Comparison of ENCODE assay signal across 8 cellular contexts in the genomic region with DNA sequence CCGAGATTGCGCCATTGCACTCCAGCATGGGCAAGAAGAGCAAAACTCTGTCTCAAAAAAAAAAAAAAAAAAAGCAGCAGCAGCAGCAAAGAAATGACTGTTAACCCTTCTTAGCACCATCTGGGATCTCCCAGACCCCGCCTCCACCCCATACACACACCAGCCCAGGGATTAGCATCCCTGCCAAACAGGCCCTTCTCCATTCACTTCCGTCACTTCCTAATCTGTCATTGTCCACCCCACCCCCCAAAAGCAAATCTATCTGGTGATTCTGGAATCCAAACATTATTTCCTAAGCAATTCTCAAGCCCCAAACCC. TPM values are rescaled to one million over a fixed set of nuclear protein-coding genes. Genes with fewer than 3 reads are reported as not detected.
DNase-seq lines count a peak whose midpoint lies in the region; ATAC-seq, FAIRE-seq and TF ChIP-seq lines count a peak whose summit lies in the region.

No MANE protein-coding gene starts in this region.

- H4K20me1 ChIP-seq in K562 (replicated peaks; ENCODE audit: control insufficient read depth, insufficient read depth, low read length) = no peaks in the 10 kb centered on the region; the same call in 1 of the 2 replicates

- ATAC-seq in Right ventricle myocardium superior (ENCODE audit: poor library complexity) (no peak), K562 (no peak), lower lobe of right lung (no peak), GM19395 (IDR thresholded peaks at IDR 0.05; ENCODE audit: unreplicated experiment) (no peak), HG03354 (IDR thresholded peaks at IDR 0.05; ENCODE audit: poor library complexity, severe bottlenecking, unreplicated experiment) (no peak)

- WGBS in K562 (ENCODE audit: insufficient coverage, low coverage, missing lambda C conversion rate) = 65% methylated on average over 2 of the region's 4 CpGs

- no peaks in the 10 kb centered on the region for H3K27me3 ChIP-seq in cardiac muscle cell
- no peaks in the 10 kb centered on the region for H3K27me3 ChIP-seq in K562 (ENCODE audit: control insufficient read depth in 2 of 2, insufficient read depth in 2 of 2, low read length in 2 of 2)
- no peaks in the 10 kb centered on the region for H3K27me3 ChIP-seq in lower lobe of right lung (ENCODE audit: low read depth)
- H3K27me3 ChIP-seq in uterus = no peaks in the 10 kb centered on the region

- peak overlapping the region in 1 of 2 experiments; percentile 62; a peak in 2 of 4 replicates for H3K9ac ChIP-seq in K562 (ENCODE audit: insufficient read depth in 1 of 2, low read depth in 2 of 2, low read length in 2 of 2)

- POLR2A ChIA-PET in K562 (lab: Yijun Ruan, JAX) = interaction anchor here (0.7 to 3.4 kb wide), 14 partner anchors 8 to 180 kb away, joined by 3 to 13 read pairs (median 6); partner anchors contain the start of genes C11orf98, CSKMT, EEF1G and TUT1

- no peak for TF ChIP-seq EP300 in K562 (IDR thresholded peaks at IDR 0.05; ENCODE audit: low read length)

- H3K4me1 ChIP-seq in cardiac muscle cell (ENCODE audit: low read depth) (peaks cover 33% of the 10 kb centered on the region), K562 (replicated peaks in 1 of 2; ENCODE audit: control insufficient read depth in 2 of 2, insufficient read depth in 2 of 2, low read length in 2 of 2) (peaks cover 70 to 73% of the 10 kb centered on the region in 2 experiments), lower lobe of right lung (peaks cover 99% of the 10 kb centered on the region), uterus (peaks cover 28 to 39% of the 10 kb centered on the region in 2 donors)

- H3K36me3 ChIP-seq in cardiac muscle cell = no peaks in the 10 kb centered on the region
- peaks cover 13% of the 10 kb centered on the region; the same call in 2 of the 3 replicates for H3K36me3 ChIP-seq in K562 (ENCODE audit: control insufficient read depth, insufficient read depth, low read length)
- H3K36me3 ChIP-seq in lower lobe of right lung = no peaks in the 10 kb centered on the region
- H3K36me3 ChIP-seq in uterus = no peaks in the 10 kb centered on the region

- no TSS peak for BruUV-seq in K562 (replicated peaks; lab: Mats Ljungman, UMichigan)

- H3K9me3 ChIP-seq in cardiac muscle cell (ENCODE audit: low read depth) (no peaks in the 10 kb centered on the region), K562 (replicated peaks; ENCODE audit: control insufficient read depth, insufficient read depth, low read depth, low read length) (no peaks in the 10 kb centered on the region), lower lobe of right lung (no peaks in the 10 kb centered on the region), uterus (no peaks in the 10 kb centered on the region)

- DNase-seq in cardiac muscle cell (ENCODE audit: low read depth in 1 of 2, low spot score in 1 of 2) (no peak), Right ventricle myocardium superior (no peak), K562 (ENCODE audit: extremely low read depth in 1 of 4, low spot score in 3 of 4) (peak in 1 of 4 experiments; percentile 33), lower lobe of right lung (no peak), uterus (peak in 1 of 2 donors; percentile 43), T1000 (lab: John Stamatoyannopoulos, UW) (no peak)

- no peaks in the 10 kb centered on the region for H3K79me2 ChIP-seq in K562 (ENCODE audit: control insufficient read depth, insufficient read depth, low read length)

- no peaks in the 10 kb centered on the region for H3K9me1 ChIP-seq in K562 (ENCODE audit: control insufficient read depth, insufficient read depth, low read length)

- H3K4me2 ChIP-seq in K562 (ENCODE audit: insufficient read depth, low read length) = no peak overlapping the region; the same call in 1 of the 2 replicates

- intact Hi-C loops in Right ventricle myocardium superior (cut with DNase I) = no loop called here
- intact Hi-C loops in K562 (cut with micrococcal nuclease) = no loop called here
- intact Hi-C loops in lower lobe of right lung (cut with DNase I) = no loop called here
- intact Hi-C loops in uterus (cut with DNase I; ENCODE audit: low total_unique reads) = no loop called here

- peak overlapping the region; percentile 90 for H3K27ac ChIP-seq in cardiac muscle cell
- H3K27ac ChIP-seq in K562 (ENCODE audit: extremely low read depth, low read depth, low read length) = peak overlapping the region; percentile 79; the same call in 1 of the 3 replicates
- peak overlapping the region; percentile 93 for H3K27ac ChIP-seq in lower lobe of right lung
- H3K27ac ChIP-seq in uterus = peak overlapping the region; percentile 92 to 98

- H2AFZ ChIP-seq in K562 (ENCODE audit: low read depth, low read length) = peak overlapping the region; percentile 94; the same call in 1 of the 2 replicates

- TF ChIP-seq CTCF in cardiac muscle cell (IDR thresholded peaks at IDR 0.05; ENCODE audit: low read depth, low read length) = no peak
- TF ChIP-seq CTCF in K562 (IDR thresholded peaks at IDR 0.05 in 2 of 3, conservative IDR thresholded peaks at IDR 0.05 in 1 of 3; ENCODE audit: insufficient read depth in 2 of 3, low read depth in 1 of 3, low read length in 3 of 3) = no peak
- no peak for TF ChIP-seq CTCF in lower lobe of right lung (IDR thresholded peaks at IDR 0.05)
- TF ChIP-seq CTCF in uterus (IDR thresholded peaks at IDR 0.05) = no peak

- FAIRE-seq in K562 (lab: Jason Lieb, UNC) = no peak

- H3K4me3 ChIP-seq in cardiac muscle cell (no peak overlapping the region), K562 (no peak overlapping the region), lower lobe of right lung (peak overlapping the region; percentile 29), uterus (no peak overlapping the region)

- no peak for TF ChIP-seq POLR2A in K562 (conservative IDR thresholded peaks at IDR 0.05)
- TF ChIP-seq POLR2A in uterus (IDR thresholded peaks at IDR 0.05) = no peak

- in situ Hi-C loops in K562 (cut with MboI) = loop anchor here (10.0 kb wide), 1 partner anchor 158 kb away; no protein-coding TSS in a partner anchor

- CTCF ChIA-PET in K562 (lab: Yijun Ruan, JAX; ENCODE audit: low intra/inter-chr PET ratio) = no interaction called here

- TF ChIP-seq RAD21 in K562 (CRISPR knock-in tag; conservative IDR thresholded peaks at IDR 0.05 in 1 of 2, IDR thresholded peaks at IDR 0.05 in 1 of 2) = no peak

RNA-seq across cellular contexts. Expression of gene AHNAK, which starts 5.8 kb away (rescaled TPM):
- total RNA-seq in cardiac muscle cell = 50.1 and 77.1 TPM in 2 replicates
- polyA plus RNA-seq in cardiac muscle cell = 10.9 and 13.4 TPM in 2 replicates
- 318 TPM for total RNA-seq in Right ventricle myocardium superior
- total RNA-seq in K562 (2011; cell fraction: chromatin; rRNA removed; ENCODE audit: low replicate concordance) = 39.7 and 135 TPM in 2 replicates
- total RNA-seq in K562 (2011; cell fraction: nucleolus; rRNA removed) = 22.0 and 31.1 TPM in 2 replicates
- 33.6 and 34.6 TPM in 2 replicates for total RNA-seq in K562 (2011; cell fraction: nucleoplasm; rRNA removed)
- 66.4 and 75.0 TPM in 2 replicates for total RNA-seq in K562 (2014; rRNA removed)
- 44.1 and 45.1 TPM in 2 replicates for total RNA-seq in K562 (2014; rRNA removed; fragmentation: Illumina TruSeq; extraction: Trizol)
- 71.3 and 71.7 TPM in 2 replicates for total RNA-seq in K562 (2015; rRNA removed; fragmentation: Illumina TruSeq; extraction: Trizol)
- 89.2 and 89.7 TPM in 2 replicates for total RNA-seq in K562 (2021)
- polyA plus RNA-seq in K562 (2011; rRNA removed) = 17.6 and 33.5 TPM in 2 replicates
- polyA plus RNA-seq in K562 (2011; cell fraction: cytosol; rRNA removed) = 5.7 and 18.0 TPM in 2 replicates
- 53.7 and 161 TPM in 2 replicates for polyA plus RNA-seq in K562 (2011; cell fraction: nucleus; rRNA removed)
- 43.6 and 58.2 TPM in 2 replicates for polyA plus RNA-seq in K562 (2012)
- 35.3 and 45.0 TPM in 2 replicates for polyA plus RNA-seq in K562 (2014; fragmentation: Illumina TruSeq; extraction: Trizol)
- 1 to 10 TPM; 1.5 to 2.5 TPM for polyA plus RNA-seq in K562 (2014; fragmentation: Nextera tagmentation; extraction: Ambion mirVana)
- 26.0 and 30.1 TPM in 2 replicates for polyA plus RNA-seq in K562 (2014; rRNA removed)
- polyA minus RNA-seq in K562 (2011; rRNA and poly(A)+ RNA removed) = 82.9 and 138 TPM in 2 replicates
- 55.4 and 84.5 TPM in 2 replicates for polyA minus RNA-seq in K562 (2011; cell fraction: cytosol; rRNA and poly(A)+ RNA removed)
- polyA minus RNA-seq in K562 (2011; cell fraction: nucleus; rRNA and poly(A)+ RNA removed) = 20.5 and 109 TPM in 2 replicates
- 809 TPM for total RNA-seq in lower lobe of right lung
- 1,000 to 10,000 TPM in 1 of 4 donors, 100 to 1,000 TPM in 3; 452 to 1,353 (median 779) TPM for total RNA-seq in uterus

RNA-seq across cellular contexts. Expression of gene EEF1G, which starts 21.3 kb away (rescaled TPM):
- total RNA-seq in cardiac muscle cell (1,990 and 2,091 TPM in 2 replicates), Right ventricle myocardium superior (794 TPM), K562 (2014; rRNA removed) (2,058 and 2,269 TPM in 2 replicates), K562 (2014; rRNA removed; fragmentation: Illumina TruSeq; extraction: Trizol) (1,872 and 2,117 TPM in 2 replicates), K562 (2015; rRNA removed; fragmentation: Illumina TruSeq; extraction: Trizol) (2,017 and 2,035 TPM in 2 replicates), K562 (2021) (1,822 and 1,912 TPM in 2 replicates), lower lobe of right lung (899 TPM), uterus (1,000 to 10,000 TPM; 1,301 to 1,426 (median 1,363) TPM)
- polyA plus RNA-seq in cardiac muscle cell (769 and 853 TPM in 2 replicates), K562 (2011; rRNA removed) (2,098 and 2,266 TPM in 2 replicates), K562 (2014; fragmentation: Illumina TruSeq; extraction: Trizol) (1,982 and 2,349 TPM in 2 replicates), K562 (2014; fragmentation: Nextera tagmentation; extraction: Ambion mirVana) (1,000 to 10,000 TPM in 1 of 2 experiments, 100 to 1,000 TPM in 1; 985 to 1,460 TPM), K562 (2014; rRNA removed) (1,633 and 1,674 TPM in 2 replicates)
- total RNA-seq in K562 (2011; cell fraction: chromatin; rRNA removed; ENCODE audit: low replicate concordance) = 157 and 277 TPM in 2 replicates
- 471 and 476 TPM in 2 replicates for total RNA-seq in K562 (2011; cell fraction: nucleolus; rRNA removed)
- total RNA-seq in K562 (2011; cell fraction: nucleoplasm; rRNA removed) = 624 and 1,167 TPM in 2 replicates
- 2,402 and 2,852 TPM in 2 replicates for polyA plus RNA-seq in K562 (2011; cell fraction: cytosol; rRNA removed)
- 1,113 and 1,374 TPM in 2 replicates for polyA plus RNA-seq in K562 (2011; cell fraction: nucleus; rRNA removed)
- 1,964 and 2,831 TPM in 2 replicates for polyA plus RNA-seq in K562 (2012)
- 1,497 and 1,545 TPM in 2 replicates for polyA minus RNA-seq in K562 (2011; rRNA and poly(A)+ RNA removed)
- 1,399 and 1,500 TPM in 2 replicates for polyA minus RNA-seq in K562 (2011; cell fraction: cytosol; rRNA and poly(A)+ RNA removed)
- polyA minus RNA-seq in K562 (2011; cell fraction: nucleus; rRNA and poly(A)+ RNA removed) = 145 and 316 TPM in 2 replicates

RNA-seq across cellular contexts. Expression of gene TUT1, which starts 38.9 kb away (rescaled TPM):
- total RNA-seq in cardiac muscle cell (14.9 and 29.1 TPM in 2 replicates), Right ventricle myocardium superior (14.7 TPM), K562 (2014; rRNA removed) (18.5 and 20.9 TPM in 2 replicates), K562 (2014; rRNA removed; fragmentation: Illumina TruSeq; extraction: Trizol) (7.2 and 9.6 TPM in 2 replicates), K562 (2015; rRNA removed; fragmentation: Illumina TruSeq; extraction: Trizol) (11.5 and 12.4 TPM in 2 replicates), K562 (2021) (38.9 and 44.3 TPM in 2 replicates), lower lobe of right lung (15.8 TPM), uterus (10 to 100 TPM in 1 of 4 donors, 1 to 10 TPM in 3; 7.1 to 19.3 (median 8.6) TPM)
- polyA plus RNA-seq in cardiac muscle cell (18.7 and 32.1 TPM in 2 replicates), K562 (2011; rRNA removed) (15.7 and 31.2 TPM in 2 replicates), K562 (2014; fragmentation: Illumina TruSeq; extraction: Trizol) (22.8 and 26.7 TPM in 2 replicates), K562 (2014; fragmentation: Nextera tagmentation; extraction: Ambion mirVana) (1 to 10 TPM in 1 of 2 experiments, under 1 TPM in 1; 0.66 to 1.5 TPM), K562 (2014; rRNA removed) (24.3 and 28.2 TPM in 2 replicates)
- 47.7 and 72.1 TPM in 2 replicates for total RNA-seq in K562 (2011; cell fraction: chromatin; rRNA removed; ENCODE audit: low replicate concordance)
- 38.0 and 41.8 TPM in 2 replicates for total RNA-seq in K562 (2011; cell fraction: nucleolus; rRNA removed)
- total RNA-seq in K562 (2011; cell fraction: nucleoplasm; rRNA removed) = 30.8 and 37.0 TPM in 2 replicates
- 12.9 and 21.9 TPM in 2 replicates for polyA plus RNA-seq in K562 (2011; cell fraction: cytosol; rRNA removed)
- 57.1 and 64.8 TPM in 2 replicates for polyA plus RNA-seq in K562 (2011; cell fraction: nucleus; rRNA removed)
- polyA plus RNA-seq in K562 (2012) = 25.7 and 28.0 TPM in 2 replicates
- 12.0 and 15.6 TPM in 2 replicates for polyA minus RNA-seq in K562 (2011; rRNA and poly(A)+ RNA removed)
- 8.6 and 12.8 TPM in 2 replicates for polyA minus RNA-seq in K562 (2011; cell fraction: cytosol; rRNA and poly(A)+ RNA removed)
- polyA minus RNA-seq in K562 (2011; cell fraction: nucleus; rRNA and poly(A)+ RNA removed) = 10.0 and 15.2 TPM in 2 replicates

RNA-seq across cellular contexts. Expression of gene MTA2, which starts 49.2 kb away (rescaled TPM):
- 101 and 108 TPM in 2 replicates for total RNA-seq in cardiac muscle cell
- polyA plus RNA-seq in cardiac muscle cell = 22.9 and 31.9 TPM in 2 replicates
- total RNA-seq in Right ventricle myocardium superior = 28.2 TPM
- total RNA-seq in K562 (2011; cell fraction: chromatin; rRNA removed; ENCODE audit: low replicate concordance) = 245 and 284 TPM in 2 replicates
- 124 TPM in 2 replicates for total RNA-seq in K562 (2011; cell fraction: nucleolus; rRNA removed)
- total RNA-seq in K562 (2011; cell fraction: nucleoplasm; rRNA removed) = 132 and 142 TPM in 2 replicates
- total RNA-seq in K562 (2014; rRNA removed) = 185 and 203 TPM in 2 replicates
- total RNA-seq in K562 (2014; rRNA removed; fragmentation: Illumina TruSeq; extraction: Trizol) = 161 and 172 TPM in 2 replicates
- total RNA-seq in K562 (2015; rRNA removed; fragmentation: Illumina TruSeq; extraction: Trizol) = 195 and 217 TPM in 2 replicates
- 176 and 203 TPM in 2 replicates for total RNA-seq in K562 (2021)
- polyA plus RNA-seq in K562 (2011; rRNA removed) = 36.0 and 48.6 TPM in 2 replicates
- 40.7 and 41.9 TPM in 2 replicates for polyA plus RNA-seq in K562 (2011; cell fraction: cytosol; rRNA removed)
- 130 and 158 TPM in 2 replicates for polyA plus RNA-seq in K562 (2011; cell fraction: nucleus; rRNA removed)
- polyA plus RNA-seq in K562 (2012) = 115 and 136 TPM in 2 replicates
- 190 and 220 TPM in 2 replicates for polyA plus RNA-seq in K562 (2014; fragmentation: Illumina TruSeq; extraction: Trizol)
- polyA plus RNA-seq in K562 (2014; fragmentation: Nextera tagmentation; extraction: Ambion mirVana) = 1 to 10 TPM; 6.2 to 9.9 TPM
- 121 and 125 TPM in 2 replicates for polyA plus RNA-seq in K562 (2014; rRNA removed)
- 61.0 and 97.7 TPM in 2 replicates for polyA minus RNA-seq in K562 (2011; rRNA and poly(A)+ RNA removed)
- polyA minus RNA-seq in K562 (2011; cell fraction: cytosol; rRNA and poly(A)+ RNA removed) = 55.1 and 63.3 TPM in 2 replicates
- 55.5 and 81.5 TPM in 2 replicates for polyA minus RNA-seq in K562 (2011; cell fraction: nucleus; rRNA and poly(A)+ RNA removed)
- total RNA-seq in lower lobe of right lung = 68.4 TPM
- total RNA-seq in uterus = 100 to 1,000 TPM in 2 of 4 donors, 10 to 100 TPM in 2; 37.9 to 120 (median 78.2) TPM
